Comparison of ENCODE assay signal across 8 cellular contexts in the genomic region with DNA sequence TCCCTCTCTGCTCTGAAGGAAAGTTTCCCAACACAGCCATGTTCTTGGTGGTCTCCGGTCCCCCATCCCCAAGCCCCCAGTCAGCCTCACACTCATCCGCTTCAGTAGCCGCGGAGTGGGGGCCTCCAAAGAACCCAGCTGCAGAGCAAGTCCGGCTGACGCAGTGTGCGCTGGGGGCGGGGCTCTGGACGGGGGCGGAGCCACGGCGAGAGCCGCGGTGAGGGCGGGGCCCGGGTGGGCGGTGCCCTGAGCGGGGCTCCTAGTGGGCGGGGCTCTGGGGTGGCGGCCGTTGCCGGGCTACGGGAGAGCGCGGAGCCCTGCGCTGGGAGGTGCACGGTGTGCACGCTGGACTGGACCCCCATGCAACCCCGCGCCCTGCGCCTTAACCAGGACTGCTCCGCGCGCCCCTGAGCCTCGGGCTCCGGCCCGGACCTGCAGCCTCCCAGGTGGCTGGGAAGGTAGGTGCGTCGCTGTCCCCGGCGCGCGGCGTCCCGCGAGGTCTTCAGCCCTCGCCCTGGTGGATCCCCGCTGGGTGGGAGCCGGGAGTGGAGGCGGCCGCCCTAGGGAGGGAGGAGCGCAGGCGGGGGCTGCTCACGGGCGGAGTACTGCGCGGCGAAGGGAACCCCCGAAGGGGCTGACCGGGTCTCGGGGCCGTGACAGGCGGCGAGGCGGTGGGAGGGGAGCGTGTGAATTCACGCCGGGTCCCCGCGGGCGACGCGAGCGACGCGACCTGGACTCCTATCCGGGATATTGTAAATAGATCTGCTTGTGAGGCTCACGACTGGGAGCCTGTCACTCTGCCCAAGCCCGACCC. TPM values are rescaled to one million over a fixed set of nuclear protein-coding genes. Genes with fewer than 3 reads are reported as not detected.
DNase-seq lines count a peak whose midpoint lies in the region; ATAC-seq, FAIRE-seq and TF ChIP-seq lines count a peak whose summit lies in the region.

No MANE protein-coding gene starts in this region.

- H3K27me3 ChIP-seq in heart right ventricle (peaks cover 0 to 24% (median 0%) of the 10 kb centered on the region in 7 donors), upper lobe of left lung (no peaks in the 10 kb centered on the region)

- intact Hi-C loops in heart right ventricle (cut with DNase I) = loop anchor here in 8 of 10 donors (2.0 to 10.0 kb wide), 9 partner anchors 107 to 298 kb away; no protein-coding TSS in a partner anchor
- intact Hi-C loops in posterior vena cava (cut with DNase I) = loop anchor here (10.0 kb wide), 2 partner anchors 296 to 306 kb away; a partner anchor contains a TSS

- no peaks in the 10 kb centered on the region for H3K36me3 Mint-ChIP-seq in activated naive CD8-positive, alpha-beta T cell treated with anti-CD3 and anti-CD28 coated beads, Interleukin-2, amount 50 U/mL, for 24 hours (ENCODE audit: low read depth)

- peak; percentile 83 for DNase-seq in GM04504 (ENCODE audit: low read depth)
- peak; percentile 68 for DNase-seq in H54 (ENCODE audit: insufficient read length, low spot score)
- DNase-seq in M059J (ENCODE audit: low read depth) = peak; percentile 77
- DNase-seq in SW 1271 (lab: John Stamatoyannopoulos, UW) = peak; percentile 30 to 60
- DNase-seq in activated naive CD8-positive, alpha-beta T cell treated with anti-CD3 and anti-CD28 coated beads, Interleukin-2, amount 50 U/mL, for 24 hours = peak; percentile 94
- peak; percentile 93 to 95 for DNase-seq in heart right ventricle
- peak; percentile 98 for DNase-seq in posterior vena cava (ENCODE audit: low spot score)
- DNase-seq in upper lobe of left lung = peak; percentile 93 to 99

- H3K4me3 Mint-ChIP-seq in activated naive CD8-positive, alpha-beta T cell treated with anti-CD3 and anti-CD28 coated beads, Interleukin-2, amount 50 U/mL, for 24 hours = peak overlapping the region; percentile 74

- H3K9me3 Mint-ChIP-seq in activated naive CD8-positive, alpha-beta T cell treated with anti-CD3 and anti-CD28 coated beads, Interleukin-2, amount 50 U/mL, for 24 hours = no peaks in the 10 kb centered on the region

- TF ChIP-seq POLR2A in H54 (IDR thresholded peaks at IDR 0.05; ENCODE audit: low read depth, low read length) (no peak; the same call in 1 of the 2 replicates), upper lobe of left lung (IDR thresholded peaks at IDR 0.05) (peak in 2 of 4 donors; percentile 26 to 68)

- H3K27ac ChIP-seq in heart right ventricle = peak overlapping the region; percentile 72 to 97 (median 90)
- peak overlapping the region; percentile 84 to 90 (median 89) for H3K27ac ChIP-seq in upper lobe of left lung

- peaks cover 41% of the 10 kb centered on the region for H3K27me3 Mint-ChIP-seq in activated naive CD8-positive, alpha-beta T cell treated with anti-CD3 and anti-CD28 coated beads, Interleukin-2, amount 50 U/mL, for 24 hours

- H3K4me1 ChIP-seq in heart right ventricle = peaks cover 0 to 65% (median 15%) of the 10 kb centered on the region in 9 donors
- peaks cover 9 to 26% (median 13%) of the 10 kb centered on the region in 4 donors for H3K4me1 ChIP-seq in upper lobe of left lung

- ATAC-seq in activated naive CD8-positive, alpha-beta T cell treated with anti-CD3 and anti-CD28 coated beads, Interleukin-2, amount 50 U/mL, for 24 hours = peak; percentile 89
- ATAC-seq in heart right ventricle = peak; percentile 98 to 99 (median 99)
- ATAC-seq in upper lobe of left lung (ENCODE audit: low FRiP score in 2 of 2) = peak; percentile 100

- 0% methylated on average over 69 to 79 of the region's 79 CpGs for WGBS in heart right ventricle, 2 donors
- WGBS in upper lobe of left lung, 2 donors = 0% methylated on average over 23 to 26 of the region's 79 CpGs

- H3K9me3 ChIP-seq in heart right ventricle (no peaks in the 10 kb centered on the region), upper lobe of left lung (no peaks in the 10 kb centered on the region)

- H3K36me3 ChIP-seq in heart right ventricle (no peaks in the 10 kb centered on the region), upper lobe of left lung (no peaks in the 10 kb centered on the region)

- TF ChIP-seq EP300 in upper lobe of left lung (IDR thresholded peaks at IDR 0.05) = no peak

- TF ChIP-seq CTCF in heart right ventricle (IDR thresholded peaks at IDR 0.05) = no peak
- peak in 1 of 6 experiments; percentile 16 for TF ChIP-seq CTCF in upper lobe of left lung (IDR thresholded peaks at IDR 0.05)

- H3K27ac Mint-ChIP-seq in activated naive CD8-positive, alpha-beta T cell treated with anti-CD3 and anti-CD28 coated beads, Interleukin-2, amount 50 U/mL, for 24 hours = no peak overlapping the region

- no peak for FAIRE-seq in H54 (lab: Jason Lieb, UNC)

- peak overlapping the region; percentile 54 to 98 (median 87) for H3K4me3 ChIP-seq in heart right ventricle
- peak overlapping the region; percentile 52 to 95 (median 94) for H3K4me3 ChIP-seq in upper lobe of left lung

- H3K4me1 Mint-ChIP-seq in activated naive CD8-positive, alpha-beta T cell treated with anti-CD3 and anti-CD28 coated beads, Interleukin-2, amount 50 U/mL, for 24 hours = peaks cover 20% of the 10 kb centered on the region

RNA-seq across cellular contexts. Expression of a gene that starts 9.1 kb away (rescaled TPM):
- total RNA-seq in M059J (2014; rRNA removed; shearing (Covaris generic)) = 54.8 and 55.5 TPM in 2 replicates
- total RNA-seq in heart right ventricle (10 to 100 TPM; 25.5 to 49.6 (median 33.7) TPM), posterior vena cava (1 to 10 TPM; 3.6 to 8.2 TPM), upper lobe of left lung (10 to 100 TPM in 5 of 6 donors, 1 to 10 TPM in 1; 7.8 to 23.5 (median 14.5) TPM)
- polyA plus RNA-seq in heart right ventricle = 10 to 100 TPM; 17.8 to 20.9 TPM

Comparison
In these comparisons a context has a peak if more than half of its experiments do, and no peak if none do; other contexts are left out.
1. Peak in every context shown above with its lines: DNase-seq, ATAC-seq, H3K4me3 ChIP-seq and H3K27ac ChIP-seq.
2. DNase-seq: peak in every context shown above with its lines; median percentile 98 in posterior vena cava; 96 in upper lobe of left lung; 94 in activated naive CD8-positive, alpha-beta T cell treated with anti-CD3 and anti-CD28 coated beads, Interleukin-2, amount 50 U/mL, for 24 hours; 94 in heart right ventricle; 83 in GM04504; 77 in M059J; 68 in H54; 45 in SW 1271.